11 cellular contexts compared by ENCODE assay signal in the genomic region with DNA sequence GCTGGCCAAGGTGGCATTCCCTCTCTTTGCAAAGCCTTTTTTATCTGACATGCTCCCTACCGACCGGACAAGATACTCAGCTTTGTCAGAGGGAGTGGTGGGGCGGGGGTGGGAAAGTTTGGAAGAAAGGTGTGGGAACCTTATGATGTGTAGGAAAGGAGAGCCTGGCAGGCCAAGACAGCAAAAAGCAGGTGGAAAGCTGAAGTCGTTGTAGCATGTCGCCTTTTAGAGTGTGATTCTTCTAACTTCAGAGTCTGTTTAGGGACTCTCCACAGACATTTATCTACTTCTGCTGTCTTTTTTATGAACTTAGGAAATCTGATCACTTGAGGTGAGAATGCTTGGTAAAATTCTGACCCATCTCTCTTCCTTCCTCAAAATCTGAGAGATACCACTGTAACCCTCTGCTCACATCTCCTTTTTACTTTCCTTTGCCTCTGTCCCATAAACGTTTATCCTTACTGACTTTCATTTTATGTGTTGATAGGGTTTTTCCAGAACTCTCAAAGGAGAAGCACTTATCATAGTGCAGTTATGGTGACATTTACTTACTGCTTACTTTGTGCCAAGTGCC. TPM values are rescaled to one million over a fixed set of nuclear protein-coding genes. Genes with fewer than 3 reads are reported as not detected.
A peak's percentile ranks its signal among the peaks of the same experiment; 100 is the strongest.
DNase-seq lines count a peak whose midpoint lies in the region; ATAC-seq, FAIRE-seq and TF ChIP-seq lines count a peak whose summit lies in the region.
"Had no signal": no experiment of that assay in that cellular context is flagged by ENCODE, and none has a peak within 500 bp of the region (broad histone marks: within the 10 kb centered on the region; RNA-seq: fewer than 3 reads in every experiment).

No MANE protein-coding gene starts in this region.

- POLR2A ChIA-PET in HepG2 (lab: Yijun Ruan, JAX): interaction anchor here (1.6 kb wide), 1 partner anchor 9 kb away, joined by 8 read pairs; no protein-coding TSS in a partner anchor

- peak overlapping the region; percentile 55 for H3K4me2 ChIP-seq in HepG2 (ENCODE audit: low read depth, low read length)

- H3K36me3 ChIP-seq in HepG2 (replicated peaks in 1 of 2; ENCODE audit: control insufficient read depth in 1 of 2, insufficient read depth in 2 of 2, low read length in 2 of 2) (no peaks in the 10 kb centered on the region), Peyer's patch (no peaks in the 10 kb centered on the region)
- H3K36me3 ChIP-seq: gastrocnemius medialis had no signal

- H3K4me3 ChIP-seq in HepG2 (replicated peaks in 1 of 3; ENCODE audit: insufficient read depth in 1 of 3, low read depth in 2 of 3, low read length in 3 of 3) (peak overlapping the region in 1 of 3 experiments; percentile 32; a peak in 1 of 6 replicates), Peyer's patch (no peak overlapping the region)
- H3K4me3 ChIP-seq: gastrocnemius medialis had no signal

- peak overlapping the region; percentile 41 for H3K9ac ChIP-seq in HepG2 (ENCODE audit: insufficient read depth, low read depth, low read length)

- ATAC-seq in GM18517 (IDR thresholded peaks at IDR 0.05; ENCODE audit: unreplicated experiment) (peak; percentile 32), HG02571 (IDR thresholded peaks at IDR 0.05; ENCODE audit: unreplicated experiment) (peak; percentile 29), HepG2 (peak; percentile 11; the same call in 2 of the 3 replicates)

- no TSS peak for BruUV-seq in HepG2 (replicated peaks; lab: Mats Ljungman, UMichigan)

- H3K4me1 ChIP-seq in HepG2 (ENCODE audit: insufficient read depth, low read length) (peaks cover 78% of the 10 kb centered on the region), Peyer's patch (peaks cover 0 to 12% (median 4%) of the 10 kb centered on the region in 4 donors)

- no peak for TF ChIP-seq POLR2A in HepG2 (IDR thresholded peaks at IDR 0.05; ENCODE audit: insufficient read depth in 1 of 2, low read depth in 2 of 2, low read length in 2 of 2)
- TF ChIP-seq POLR2A in Peyer's patch (IDR thresholded peaks at IDR 0.05): no peak

- 68% methylated on average over 6 of the region's 6 CpGs for WGBS in HepG2 (ENCODE audit: low lambda C conversion rate)

- intact Hi-C loops in HepG2 (cut with micrococcal nuclease; ENCODE audit: unreplicated experiment): no loop called here

- no peak for FAIRE-seq in HepG2 (lab: Jason Lieb, UNC)

- H3K9me3 ChIP-seq in HepG2 (ENCODE audit: low read length): no peaks in the 10 kb centered on the region
- H3K9me3 ChIP-seq in Peyer's patch: no peaks in the 10 kb centered on the region
- H3K9me3 ChIP-seq: gastrocnemius medialis had no signal

- H3K27ac ChIP-seq in HepG2 (ENCODE audit: extremely low read length, insufficient read depth, low read length) (peak overlapping the region; percentile 57), Peyer's patch (peak overlapping the region in 1 of 4 donors; percentile 59)

- no peak for TF ChIP-seq RAD21 in HepG2 (CRISPR knock-in tag; IDR thresholded peaks at IDR 0.05)

- H3K27me3 ChIP-seq in HepG2 (ENCODE audit: control insufficient read depth in 1 of 2, insufficient read depth in 2 of 2, low read length in 2 of 2): no peaks in the 10 kb centered on the region
- no peaks in the 10 kb centered on the region for H3K27me3 ChIP-seq in Peyer's patch
- H3K27me3 ChIP-seq: gastrocnemius medialis had no signal

- TF ChIP-seq EP300 in HepG2 (IDR thresholded peaks at IDR 0.05; ENCODE audit: low read depth in 2 of 2, low read length in 2 of 2) (no peak), HepG2 (CRISPR knock-in tag; IDR thresholded peaks at IDR 0.05; ENCODE audit: borderline replicate concordance) (no peak)

- DNase-seq in MV-4-11 (lab: John Stamatoyannopoulos, UW): peak; percentile 83
- DNase-seq in HepG2 (ENCODE audit: low spot score): no peak
- no peak for DNase-seq in DMS53 (lab: John Stamatoyannopoulos, UW)
- no peak for DNase-seq in GM19238 (ENCODE audit: insufficient read length, low spot score)
- DNase-seq in Peyer's patch: no peak
- DNase-seq in T-helper 2 cell: no peak
- DNase-seq: activated effector memory CD4-positive, alpha-beta T cell treated with anti-CD3 and anti-CD28 coated beads, Interleukin-2, amount 50 U/mL, for 16 hours; NCI-H2227 treated with DMSO at 0.1 percent for 48 hours had no signal

- no peak for TF ChIP-seq CTCF in HepG2 (CRISPR knock-in tag; IDR thresholded peaks at IDR 0.05)
- TF ChIP-seq CTCF in Peyer's patch (IDR thresholded peaks at IDR 0.05): no peak

- CTCF ChIA-PET in HepG2 (lab: Yijun Ruan, JAX; ENCODE audit: low intra/inter-chr PET ratio, low total read pairs): no interaction called here

- peaks cover 24% of the 10 kb centered on the region for H3K79me2 ChIP-seq in HepG2 (ENCODE audit: insufficient read depth, low read length)

- no peaks in the 10 kb centered on the region for H4K20me1 ChIP-seq in HepG2 (ENCODE audit: insufficient read depth, low read length)

- in situ Hi-C loops in HepG2 (cut with HindIII; ENCODE audit: extremely low pct_ligation_motif_present, low pct_unique_long_range_greater_than_20kb): no loop called here

- no peak overlapping the region for H2AFZ ChIP-seq in HepG2 (ENCODE audit: low read length)

RNA-seq across cellular contexts. Expression of gene RUFY3, which starts 8.2 kb away (rescaled TPM):
- total RNA-seq in HepG2 (2016; rRNA removed; fragmentation: Illumina TruSeq; extraction: Trizol) (21.3 and 25.3 TPM in 2 replicates), Peyer's patch (100 to 1,000 TPM in 1 of 4 donors, 10 to 100 TPM in 3; 36.1 to 113 (median 47.1) TPM)
- total RNA-seq in HepG2 (2016; cell fraction: cytosol; rRNA removed; fragmentation: Illumina TruSeq; extraction: Trizol; ENCODE audit: low read depth): 19.0 and 22.8 TPM in 2 replicates
- 17.5 and 24.4 TPM in 2 replicates for total RNA-seq in HepG2 (2016; cell fraction: insoluble cytoplasmic fraction; rRNA removed; fragmentation: Illumina TruSeq; extraction: Trizol)
- 10.5 and 13.3 TPM in 2 replicates for total RNA-seq in HepG2 (2016; cell fraction: membrane; rRNA removed; fragmentation: Illumina TruSeq; extraction: Trizol)
- total RNA-seq in HepG2 (2016; cell fraction: nucleus; rRNA removed; fragmentation: Illumina TruSeq; extraction: Trizol): 37.3 and 46.8 TPM in 2 replicates
- 17.9 and 19.9 TPM in 2 replicates for polyA plus RNA-seq in HepG2 (2011; rRNA removed)
- polyA plus RNA-seq in HepG2 (2011; cell fraction: cytosol; rRNA removed): 4.1 and 7.8 TPM in 2 replicates
- 21.0 and 24.2 TPM in 2 replicates for polyA plus RNA-seq in HepG2 (2011; cell fraction: nucleus; rRNA removed)
- 13.1 and 13.2 TPM in 2 replicates for polyA plus RNA-seq in HepG2 (2012)
- polyA plus RNA-seq in HepG2 (2016; cell fraction: cytosol; fragmentation: Illumina TruSeq; extraction: Trizol; ENCODE audit: low read depth): 1.9 and 2.2 TPM in 2 replicates
- polyA plus RNA-seq in HepG2 (2016; cell fraction: insoluble cytoplasmic fraction; fragmentation: Illumina TruSeq; extraction: Trizol; ENCODE audit: low read depth): 13.1 and 13.9 TPM in 2 replicates
- 5.0 and 6.4 TPM in 2 replicates for polyA plus RNA-seq in HepG2 (2016; cell fraction: membrane; fragmentation: Illumina TruSeq; extraction: Trizol; ENCODE audit: low read depth)
- 48.1 and 50.4 TPM in 2 replicates for polyA plus RNA-seq in HepG2 (2016; cell fraction: nucleus; fragmentation: Illumina TruSeq; extraction: Trizol; ENCODE audit: insufficient read depth, low read depth)
- polyA minus RNA-seq in HepG2 (2011; rRNA and poly(A)+ RNA removed; ENCODE audit: low replicate concordance): 4.8 and 10.2 TPM in 2 replicates
- polyA minus RNA-seq in HepG2 (2011; cell fraction: cytosol; rRNA and poly(A)+ RNA removed): 9.5 and 10.0 TPM in 2 replicates
- polyA minus RNA-seq in HepG2 (2011; cell fraction: nucleus; rRNA and poly(A)+ RNA removed): 53.9 and 54.2 TPM in 2 replicates

RNA-seq across cellular contexts. Expression of gene UTP3, which starts 25.2 kb away (rescaled TPM):
- 19.5 and 27.5 TPM in 2 replicates for total RNA-seq in HepG2 (2016; rRNA removed; fragmentation: Illumina TruSeq; extraction: Trizol)
- total RNA-seq in HepG2 (2016; cell fraction: cytosol; rRNA removed; fragmentation: Illumina TruSeq; extraction: Trizol; ENCODE audit: low read depth): 2.4 and 3.1 TPM in 2 replicates
- 21.0 and 26.4 TPM in 2 replicates for total RNA-seq in HepG2 (2016; cell fraction: insoluble cytoplasmic fraction; rRNA removed; fragmentation: Illumina TruSeq; extraction: Trizol)
- total RNA-seq in HepG2 (2016; cell fraction: membrane; rRNA removed; fragmentation: Illumina TruSeq; extraction: Trizol): 5.4 and 6.2 TPM in 2 replicates
- total RNA-seq in HepG2 (2016; cell fraction: nucleus; rRNA removed; fragmentation: Illumina TruSeq; extraction: Trizol): 14.5 and 15.6 TPM in 2 replicates
- 6.4 and 6.9 TPM in 2 replicates for polyA plus RNA-seq in HepG2 (2011; rRNA removed)
- 6.7 and 8.2 TPM in 2 replicates for polyA plus RNA-seq in HepG2 (2011; cell fraction: cytosol; rRNA removed)
- 4.0 and 5.3 TPM in 2 replicates for polyA plus RNA-seq in HepG2 (2011; cell fraction: nucleus; rRNA removed)
- 15.6 and 19.2 TPM in 2 replicates for polyA plus RNA-seq in HepG2 (2012)
- 2.3 and 2.4 TPM in 2 replicates for polyA plus RNA-seq in HepG2 (2016; cell fraction: cytosol; fragmentation: Illumina TruSeq; extraction: Trizol; ENCODE audit: low read depth)
- 38.1 and 40.4 TPM in 2 replicates for polyA plus RNA-seq in HepG2 (2016; cell fraction: insoluble cytoplasmic fraction; fragmentation: Illumina TruSeq; extraction: Trizol; ENCODE audit: low read depth)
- 4.2 and 4.7 TPM in 2 replicates for polyA plus RNA-seq in HepG2 (2016; cell fraction: membrane; fragmentation: Illumina TruSeq; extraction: Trizol; ENCODE audit: low read depth)
- 17.1 and 19.6 TPM in 2 replicates for polyA plus RNA-seq in HepG2 (2016; cell fraction: nucleus; fragmentation: Illumina TruSeq; extraction: Trizol; ENCODE audit: insufficient read depth, low read depth)
- polyA minus RNA-seq in HepG2 (2011; rRNA and poly(A)+ RNA removed; ENCODE audit: low replicate concordance): 1.8 and 3.3 TPM in 2 replicates
- polyA minus RNA-seq in HepG2 (2011; cell fraction: cytosol; rRNA and poly(A)+ RNA removed): 3.5 and 3.7 TPM in 2 replicates
- 7.6 and 9.1 TPM in 2 replicates for polyA minus RNA-seq in HepG2 (2011; cell fraction: nucleus; rRNA and poly(A)+ RNA removed)
- 10 to 100 TPM; 13.3 to 37.1 (median 15.6) TPM for total RNA-seq in Peyer's patch

RNA-seq across cellular contexts. Expression of gene JCHAIN, which starts 47.2 kb away (rescaled TPM):
- total RNA-seq in HepG2 (2016; rRNA removed; fragmentation: Illumina TruSeq; extraction: Trizol): not detected in 2 replicates
- not detected in 2 replicates for total RNA-seq in HepG2 (2016; cell fraction: cytosol; rRNA removed; fragmentation: Illumina TruSeq; extraction: Trizol; ENCODE audit: low read depth)
- not detected in 2 replicates for total RNA-seq in HepG2 (2016; cell fraction: insoluble cytoplasmic fraction; rRNA removed; fragmentation: Illumina TruSeq; extraction: Trizol)
- not detected in 2 replicates for total RNA-seq in HepG2 (2016; cell fraction: membrane; rRNA removed; fragmentation: Illumina TruSeq; extraction: Trizol)
- not detected in 2 replicates for total RNA-seq in HepG2 (2016; cell fraction: nucleus; rRNA removed; fragmentation: Illumina TruSeq; extraction: Trizol)
- not detected in 2 replicates for polyA plus RNA-seq in HepG2 (2011; rRNA removed)
- polyA plus RNA-seq in HepG2 (2011; cell fraction: cytosol; rRNA removed): 0.13 TPM in 1 of 2 replicates, not detected in the other
- not detected in 2 replicates for polyA plus RNA-seq in HepG2 (2011; cell fraction: nucleus; rRNA removed)
- not detected in 2 replicates for polyA plus RNA-seq in HepG2 (2012)
- polyA plus RNA-seq in HepG2 (2016; cell fraction: cytosol; fragmentation: Illumina TruSeq; extraction: Trizol; ENCODE audit: low read depth): not detected in 2 replicates
- polyA plus RNA-seq in HepG2 (2016; cell fraction: insoluble cytoplasmic fraction; fragmentation: Illumina TruSeq; extraction: Trizol; ENCODE audit: low read depth): not detected in 2 replicates
- polyA plus RNA-seq in HepG2 (2016; cell fraction: membrane; fragmentation: Illumina TruSeq; extraction: Trizol; ENCODE audit: low read depth): not detected in 2 replicates
- polyA plus RNA-seq in HepG2 (2016; cell fraction: nucleus; fragmentation: Illumina TruSeq; extraction: Trizol; ENCODE audit: insufficient read depth, low read depth): not detected in 2 replicates
- 0.44 TPM in 1 of 2 replicates, not detected in the other for polyA minus RNA-seq in HepG2 (2011; rRNA and poly(A)+ RNA removed; ENCODE audit: low replicate concordance)
- polyA minus RNA-seq in HepG2 (2011; cell fraction: cytosol; rRNA and poly(A)+ RNA removed): not detected in 2 replicates
- polyA minus RNA-seq in HepG2 (2011; cell fraction: nucleus; rRNA and poly(A)+ RNA removed): not detected in 2 replicates
- total RNA-seq in Peyer's patch: 100 to 1,000 TPM in 2 of 4 donors, 10 to 100 TPM in 2; 15.9 to 326 (median 89.6) TPM

Comparison
In these comparisons a context has a peak if more than half of its experiments do, and no peak if none do; other contexts are left out.
1. RNA of gene JCHAIN, which starts 47.2 kb away (total RNA-seq): 15.9 to 326 TPM in Peyer's patch; not detected in HepG2; every median in the first group is over 10 times any median in the second.
2. Peak in every context shown above with its lines, with median percentiles within 50 percentile points of each other: ATAC-seq.